ENCODE assay signal across 11 cellular contexts in genomic region chr11:3169952-3170755, GRCh38. TPM values are rescaled to one million over a fixed set of nuclear protein-coding genes. Genes with fewer than 3 reads are reported as not detected.
DNase-seq lines count a peak whose midpoint lies in the region; ATAC-seq and TF ChIP-seq lines count a peak whose summit lies in the region.
"Had no signal": no experiment of that assay in that cellular context is flagged by ENCODE, and none has a peak within 500 bp of the region (broad histone marks: within the 10 kb centered on the region; RNA-seq: fewer than 3 reads in every experiment).

No MANE protein-coding gene starts in this region.

- peak overlapping the region; percentile 95 for H3K4me2 ChIP-seq in mammary epithelial cell (ENCODE audit: insufficient read depth, low read depth, low read length)

- intact Hi-C loops in mammary epithelial cell (cut with micrococcal nuclease): no loop called here

- H3K4me3 ChIP-seq in mammary epithelial cell (replicated peaks in 1 of 3; ENCODE audit: insufficient read depth in 1 of 3, low read depth in 2 of 3, low read length in 3 of 3): no peak overlapping the region

- H3K4me1 ChIP-seq in mammary epithelial cell (ENCODE audit: insufficient read depth, low read length): peaks cover 20% of the 10 kb centered on the region

- DNase-seq in stimulated activated naive CD8-positive, alpha-beta T cell treated with anti-CD3 and anti-CD28 coated beads, Interleukin-15, Interleukin-2, amounts not matched to agents 100 U/mL and 50 U/mL, for 24 hours: no peak
- DNase-seq in mammary epithelial cell: no peak
- peak in 1 of 10 donors; percentile 38 for DNase-seq in naive thymus-derived CD8-positive, alpha-beta T cell
- DNase-seq in amygdala (lab: John Stamatoyannopoulos, UW): no peak
- DNase-seq in GDM1 (lab: John Stamatoyannopoulos, UW): no peak

- POLR2A ChIA-PET in naive thymus-derived CD8-positive, alpha-beta T cell (lab: Charles Lee): interaction anchor here (0.6 kb wide), 1 partner anchor 876 kb away, joined by 4 read pairs; no protein-coding TSS in a partner anchor

- CTCF ChIA-PET in mammary epithelial cell (lab: Charles Lee; ENCODE audit: low non-redundant PET): no interaction called here

- TF ChIP-seq CTCF in mammary epithelial cell (conservative IDR thresholded peaks at IDR 0.05 in 1 of 2, IDR thresholded peaks at IDR 0.05 in 1 of 2; ENCODE audit: extremely low read depth in 1 of 2, insufficient read depth in 1 of 2, low read depth in 1 of 2, low read length in 2 of 2): no peak

- dilution Hi-C loops in mammary epithelial cell (cut with HindIII; ENCODE audit: low sequenced_read_pairs): loop anchor here (5.0 kb wide), 1 partner anchor 37 kb away; no protein-coding TSS in a partner anchor

- H3K36me3 Mint-ChIP-seq in stimulated activated naive CD8-positive, alpha-beta T cell treated with anti-CD3 and anti-CD28 coated beads, Interleukin-15, Interleukin-2, amounts not matched to agents 100 ng/mL and 50 ng/mL, for 24 hours (ENCODE audit: low read depth): no peaks in the 10 kb centered on the region
- H3K36me3 Mint-ChIP-seq in naive thymus-derived CD8-positive, alpha-beta T cell: no peaks in the 10 kb centered on the region

- H3K79me2 ChIP-seq in mammary epithelial cell (ENCODE audit: insufficient read depth, low read length): no peaks in the 10 kb centered on the region

- no peak overlapping the region for H3K9ac ChIP-seq in mammary epithelial cell (ENCODE audit: insufficient read depth, low read length)

- in situ Hi-C loops in mammary epithelial cell (cut with MboI; ENCODE audit: low sequenced_read_pairs in 2 of 2): no loop called here

- H4K20me1 ChIP-seq in mammary epithelial cell (ENCODE audit: insufficient read depth, low read length): no peaks in the 10 kb centered on the region

- H3K27ac Mint-ChIP-seq in stimulated activated naive CD8-positive, alpha-beta T cell treated with anti-CD3 and anti-CD28 coated beads, Interleukin-15, Interleukin-2, amounts not matched to agents 100 ng/mL and 50 ng/mL, for 24 hours: no peak overlapping the region
- H3K27ac Mint-ChIP-seq in naive thymus-derived CD8-positive, alpha-beta T cell: peak overlapping the region; percentile 13 to 90 (median 82)

- peaks cover 20% of the 10 kb centered on the region for H3K27me3 Mint-ChIP-seq in stimulated activated naive CD8-positive, alpha-beta T cell treated with anti-CD3 and anti-CD28 coated beads, Interleukin-15, Interleukin-2, amounts not matched to agents 100 ng/mL and 50 ng/mL, for 24 hours
- peaks cover 0 to 11% (median 2%) of the 10 kb centered on the region in 5 donors for H3K27me3 Mint-ChIP-seq in naive thymus-derived CD8-positive, alpha-beta T cell

- no peak for ATAC-seq in stimulated activated naive CD8-positive, alpha-beta T cell treated with anti-CD3 and anti-CD28 coated beads, Interleukin-15, Interleukin-2, amounts not matched to agents 100 U/mL and 50 U/mL, for 24 hours
- peak in 1 of 2 donors; percentile 22 for ATAC-seq in naive thymus-derived CD8-positive, alpha-beta T cell
- ATAC-seq in HG03521 (IDR thresholded peaks at IDR 0.05; ENCODE audit: unreplicated experiment) (no peak), GM21526 (IDR thresholded peaks at IDR 0.05; ENCODE audit: low FRiP score, unreplicated experiment) (no peak)

- no peaks in the 10 kb centered on the region for H3K27me3 ChIP-seq in mammary epithelial cell (ENCODE audit: insufficient read depth, low read length)

- BruUV-seq in mammary epithelial cell (replicated peaks; lab: Mats Ljungman, UMichigan): no TSS peak

- peak overlapping the region; percentile 73 for H3K4me3 Mint-ChIP-seq in stimulated activated naive CD8-positive, alpha-beta T cell treated with anti-CD3 and anti-CD28 coated beads, Interleukin-15, Interleukin-2, amounts not matched to agents 100 ng/mL and 50 ng/mL, for 24 hours
- peak overlapping the region; percentile 73 to 96 (median 81) for H3K4me3 Mint-ChIP-seq in naive thymus-derived CD8-positive, alpha-beta T cell

- H3K36me3 ChIP-seq in mammary epithelial cell (ENCODE audit: insufficient read depth, low read length): no peaks in the 10 kb centered on the region
- H3K36me3 ChIP-seq: upper lobe of left lung had no signal

- H3K9me3 ChIP-seq in mammary epithelial cell (replicated peaks; ENCODE audit: insufficient read depth, low read length): no peaks in the 10 kb centered on the region
- H3K9me3 ChIP-seq: upper lobe of left lung had no signal

- H3K27ac ChIP-seq in mammary epithelial cell (ENCODE audit: insufficient read depth, low read depth, low read length): no peak overlapping the region

- no peaks in the 10 kb centered on the region for H3K9me3 Mint-ChIP-seq in stimulated activated naive CD8-positive, alpha-beta T cell treated with anti-CD3 and anti-CD28 coated beads, Interleukin-15, Interleukin-2, amounts not matched to agents 100 ng/mL and 50 ng/mL, for 24 hours
- H3K9me3 Mint-ChIP-seq in naive thymus-derived CD8-positive, alpha-beta T cell: no peaks in the 10 kb centered on the region

- H3K4me1 Mint-ChIP-seq in stimulated activated naive CD8-positive, alpha-beta T cell treated with anti-CD3 and anti-CD28 coated beads, Interleukin-15, Interleukin-2, amounts not matched to agents 100 ng/mL and 50 ng/mL, for 24 hours (ENCODE audit: low read depth): peaks cover 23% of the 10 kb centered on the region
- H3K4me1 Mint-ChIP-seq in naive thymus-derived CD8-positive, alpha-beta T cell: peaks cover 25 to 44% (median 34%) of the 10 kb centered on the region in 4 donors

- 35% methylated on average over 17 of the region's 20 CpGs for WGBS in mammary epithelial cell (ENCODE audit: low coverage, missing lambda C conversion rate)

- peak overlapping the region; percentile 88 for H2AFZ ChIP-seq in mammary epithelial cell (ENCODE audit: low read depth, low read length)

RNA-seq across cellular contexts. Expression of gene OSBPL5, which starts 5.0 kb away (rescaled TPM):
- 10 to 100 TPM; 24.8 to 35.7 TPM for total RNA-seq in mammary epithelial cell
- 16.2 TPM for polyA plus RNA-seq in mammary epithelial cell
- 11.9 TPM for polyA minus RNA-seq in mammary epithelial cell
- total RNA-seq in naive thymus-derived CD8-positive, alpha-beta T cell: 10 to 100 TPM; 17.8 to 18.3 TPM
- 1 to 10 TPM; 4.4 to 5.5 (median 4.5) TPM for polyA plus RNA-seq in naive thymus-derived CD8-positive, alpha-beta T cell

RNA-seq across cellular contexts. Expression of gene MRGPRG, which starts 48.5 kb away (rescaled TPM):
- not detected for total RNA-seq in mammary epithelial cell
- not detected for polyA plus RNA-seq in mammary epithelial cell
- polyA minus RNA-seq in mammary epithelial cell: not detected
- not detected for total RNA-seq in naive thymus-derived CD8-positive, alpha-beta T cell
- not detected for polyA plus RNA-seq in naive thymus-derived CD8-positive, alpha-beta T cell
- total RNA-seq: fibroblast of villous mesenchyme, right cardiac atrium, upper lobe of left lung had no signal
- polyA plus RNA-seq: right cardiac atrium had no signal
